ENCODE assay signal across 2 cellular contexts in the genomic region with DNA sequence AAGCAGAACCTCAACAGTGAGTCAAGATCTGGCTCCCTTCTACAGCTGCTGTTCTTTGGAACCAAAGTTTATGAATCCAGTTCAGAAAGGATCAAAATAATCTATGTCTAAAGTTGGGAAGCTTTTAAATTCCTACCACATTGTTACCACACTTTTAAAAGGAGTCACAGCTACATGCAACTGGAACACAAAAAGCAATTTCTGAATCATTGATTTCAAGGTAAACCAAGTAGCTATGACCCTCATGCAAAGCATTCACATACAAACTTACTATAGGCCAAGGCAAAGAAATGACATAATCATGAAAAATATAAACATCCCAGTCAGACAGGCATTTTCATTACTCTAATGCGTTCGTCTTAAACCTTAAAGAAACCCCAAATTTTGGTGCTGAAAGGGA.
TF ChIP-seq lines count a peak whose summit lies in the region.

No MANE protein-coding gene starts in this region.

TF ChIP-seq in HEK293, 187 proteins besides CTCF, POLR2A, EP300 and RAD21:
- TF ChIP-seq, protein P1, sequence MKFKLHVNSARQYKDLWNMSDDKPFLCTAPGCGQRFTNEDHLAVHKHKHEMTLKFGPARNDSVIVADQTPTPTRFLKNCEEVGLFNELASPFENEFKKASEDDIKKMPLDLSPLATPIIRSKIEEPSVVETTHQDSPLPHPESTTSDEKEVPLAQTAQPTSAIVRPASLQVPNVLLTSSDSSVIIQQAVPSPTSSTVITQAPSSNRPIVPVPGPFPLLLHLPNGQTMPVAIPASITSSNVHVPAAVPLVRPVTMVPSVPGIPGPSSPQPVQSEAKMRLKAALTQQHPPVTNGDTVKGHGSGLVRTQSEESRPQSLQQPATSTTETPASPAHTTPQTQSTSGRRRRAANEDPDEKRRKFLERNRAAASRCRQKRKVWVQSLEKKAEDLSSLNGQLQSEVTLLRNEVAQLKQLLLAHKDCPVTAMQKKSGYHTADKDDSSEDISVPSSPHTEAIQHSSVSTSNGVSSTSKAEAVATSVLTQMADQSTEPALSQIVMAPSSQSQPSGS (tag by site-specific recombination; IDR thresholded peaks at IDR 0.05; ENCODE audit: low read depth), result peak; percentile 73
- TF ChIP-seq ZNF404 (tag by site-specific recombination; IDR thresholded peaks at IDR 0.05) (no peak), ZNF626 (tag by site-specific recombination; IDR thresholded peaks at IDR 0.05) (no peak)
- TF ChIP-seq, protein P2, sequence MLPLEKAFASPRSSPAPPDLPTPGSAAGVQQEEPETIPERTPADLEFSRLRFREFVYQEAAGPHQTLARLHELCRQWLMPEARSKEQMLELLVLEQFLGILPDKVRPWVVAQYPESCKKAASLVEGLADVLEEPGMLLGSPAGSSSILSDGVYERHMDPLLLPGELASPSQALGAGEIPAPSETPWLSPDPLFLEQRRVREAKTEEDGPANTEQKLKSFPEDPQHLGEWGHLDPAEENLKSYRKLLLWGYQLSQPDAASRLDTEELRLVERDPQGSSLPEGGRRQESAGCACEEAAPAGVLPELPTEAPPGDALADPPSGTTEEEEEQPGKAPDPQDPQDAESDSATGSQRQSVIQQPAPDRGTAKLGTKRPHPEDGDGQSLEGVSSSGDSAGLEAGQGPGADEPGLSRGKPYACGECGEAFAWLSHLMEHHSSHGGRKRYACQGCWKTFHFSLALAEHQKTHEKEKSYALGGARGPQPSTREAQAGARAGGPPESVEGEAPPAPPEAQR (tag by site-specific recombination; IDR thresholded peaks at IDR 0.05), result no peak

TF ChIP-seq in HepG2, 621 proteins besides CTCF, POLR2A, EP300 and RAD21:
- TF ChIP-seq, protein P3, sequence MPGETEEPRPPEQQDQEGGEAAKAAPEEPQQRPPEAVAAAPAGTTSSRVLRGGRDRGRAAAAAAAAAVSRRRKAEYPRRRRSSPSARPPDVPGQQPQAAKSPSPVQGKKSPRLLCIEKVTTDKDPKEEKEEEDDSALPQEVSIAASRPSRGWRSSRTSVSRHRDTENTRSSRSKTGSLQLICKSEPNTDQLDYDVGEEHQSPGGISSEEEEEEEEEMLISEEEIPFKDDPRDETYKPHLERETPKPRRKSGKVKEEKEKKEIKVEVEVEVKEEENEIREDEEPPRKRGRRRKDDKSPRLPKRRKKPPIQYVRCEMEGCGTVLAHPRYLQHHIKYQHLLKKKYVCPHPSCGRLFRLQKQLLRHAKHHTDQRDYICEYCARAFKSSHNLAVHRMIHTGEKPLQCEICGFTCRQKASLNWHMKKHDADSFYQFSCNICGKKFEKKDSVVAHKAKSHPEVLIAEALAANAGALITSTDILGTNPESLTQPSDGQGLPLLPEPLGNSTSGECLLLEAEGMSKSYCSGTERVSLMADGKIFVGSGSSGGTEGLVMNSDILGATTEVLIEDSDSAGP (CRISPR knock-in tag; IDR thresholded peaks at IDR 0.05; ENCODE audit: borderline replicate concordance), result no peak
- TF ChIP-seq CBFB (CRISPR knock-in tag; IDR thresholded peaks at IDR 0.05), result no peak
- TF ChIP-seq FOXJ3 (CRISPR knock-in tag; IDR thresholded peaks at IDR 0.05; ENCODE audit: borderline replicate concordance), result no peak
- TF ChIP-seq, protein P4, sequence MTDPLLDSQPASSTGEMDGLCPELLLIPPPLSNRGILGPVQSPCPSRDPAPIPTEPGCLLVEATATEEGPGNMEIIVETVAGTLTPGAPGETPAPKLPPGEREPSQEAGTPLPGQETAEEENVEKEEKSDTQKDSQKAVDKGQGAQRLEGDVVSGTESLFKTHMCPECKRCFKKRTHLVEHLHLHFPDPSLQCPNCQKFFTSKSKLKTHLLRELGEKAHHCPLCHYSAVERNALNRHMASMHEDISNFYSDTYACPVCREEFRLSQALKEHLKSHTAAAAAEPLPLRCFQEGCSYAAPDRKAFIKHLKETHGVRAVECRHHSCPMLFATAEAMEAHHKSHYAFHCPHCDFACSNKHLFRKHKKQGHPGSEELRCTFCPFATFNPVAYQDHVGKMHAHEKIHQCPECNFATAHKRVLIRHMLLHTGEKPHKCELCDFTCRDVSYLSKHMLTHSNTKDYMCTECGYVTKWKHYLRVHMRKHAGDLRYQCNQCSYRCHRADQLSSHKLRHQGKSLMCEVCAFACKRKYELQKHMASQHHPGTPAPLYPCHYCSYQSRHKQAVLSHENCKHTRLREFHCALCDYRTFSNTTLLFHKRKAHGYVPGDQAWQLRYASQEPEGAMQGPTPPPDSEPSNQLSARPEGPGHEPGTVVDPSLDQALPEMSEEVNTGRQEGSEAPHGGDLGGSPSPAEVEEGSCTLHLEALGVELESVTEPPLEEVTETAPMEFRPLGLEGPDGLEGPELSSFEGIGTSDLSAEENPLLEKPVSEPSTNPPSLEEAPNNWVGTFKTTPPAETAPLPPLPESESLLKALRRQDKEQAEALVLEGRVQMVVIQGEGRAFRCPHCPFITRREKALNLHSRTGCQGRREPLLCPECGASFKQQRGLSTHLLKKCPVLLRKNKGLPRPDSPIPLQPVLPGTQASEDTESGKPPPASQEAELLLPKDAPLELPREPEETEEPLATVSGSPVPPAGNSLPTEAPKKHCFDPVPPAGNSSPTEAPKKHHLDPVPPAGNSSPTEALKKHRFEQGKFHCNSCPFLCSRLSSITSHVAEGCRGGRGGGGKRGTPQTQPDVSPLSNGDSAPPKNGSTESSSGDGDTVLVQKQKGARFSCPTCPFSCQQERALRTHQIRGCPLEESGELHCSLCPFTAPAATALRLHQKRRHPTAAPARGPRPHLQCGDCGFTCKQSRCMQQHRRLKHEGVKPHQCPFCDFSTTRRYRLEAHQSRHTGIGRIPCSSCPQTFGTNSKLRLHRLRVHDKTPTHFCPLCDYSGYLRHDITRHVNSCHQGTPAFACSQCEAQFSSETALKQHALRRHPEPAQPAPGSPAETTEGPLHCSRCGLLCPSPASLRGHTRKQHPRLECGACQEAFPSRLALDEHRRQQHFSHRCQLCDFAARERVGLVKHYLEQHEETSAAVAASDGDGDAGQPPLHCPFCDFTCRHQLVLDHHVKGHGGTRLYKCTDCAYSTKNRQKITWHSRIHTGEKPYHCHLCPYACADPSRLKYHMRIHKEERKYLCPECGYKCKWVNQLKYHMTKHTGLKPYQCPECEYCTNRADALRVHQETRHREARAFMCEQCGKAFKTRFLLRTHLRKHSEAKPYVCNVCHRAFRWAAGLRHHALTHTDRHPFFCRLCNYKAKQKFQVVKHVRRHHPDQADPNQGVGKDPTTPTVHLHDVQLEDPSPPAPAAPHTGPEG (CRISPR knock-in tag; IDR thresholded peaks at IDR 0.05), result no peak
- TF ChIP-seq, protein P5, sequence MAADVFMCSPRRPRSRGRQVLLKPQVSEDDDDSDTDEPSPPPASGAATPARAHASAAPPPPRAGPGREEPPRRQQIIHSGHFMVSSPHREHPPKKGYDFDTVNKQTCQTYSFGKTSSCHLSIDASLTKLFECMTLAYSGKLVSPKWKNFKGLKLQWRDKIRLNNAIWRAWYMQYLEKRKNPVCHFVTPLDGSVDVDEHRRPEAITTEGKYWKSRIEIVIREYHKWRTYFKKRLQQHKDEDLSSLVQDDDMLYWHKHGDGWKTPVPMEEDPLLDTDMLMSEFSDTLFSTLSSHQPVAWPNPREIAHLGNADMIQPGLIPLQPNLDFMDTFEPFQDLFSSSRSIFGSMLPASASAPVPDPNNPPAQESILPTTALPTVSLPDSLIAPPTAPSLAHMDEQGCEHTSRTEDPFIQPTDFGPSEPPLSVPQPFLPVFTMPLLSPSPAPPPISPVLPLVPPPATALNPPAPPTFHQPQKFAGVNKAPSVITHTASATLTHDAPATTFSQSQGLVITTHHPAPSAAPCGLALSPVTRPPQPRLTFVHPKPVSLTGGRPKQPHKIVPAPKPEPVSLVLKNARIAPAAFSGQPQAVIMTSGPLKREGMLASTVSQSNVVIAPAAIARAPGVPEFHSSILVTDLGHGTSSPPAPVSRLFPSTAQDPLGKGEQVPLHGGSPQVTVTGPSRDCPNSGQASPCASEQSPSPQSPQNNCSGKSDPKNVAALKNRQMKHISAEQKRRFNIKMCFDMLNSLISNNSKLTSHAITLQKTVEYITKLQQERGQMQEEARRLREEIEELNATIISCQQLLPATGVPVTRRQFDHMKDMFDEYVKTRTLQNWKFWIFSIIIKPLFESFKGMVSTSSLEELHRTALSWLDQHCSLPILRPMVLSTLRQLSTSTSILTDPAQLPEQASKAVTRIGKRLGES (CRISPR knock-in tag; IDR thresholded peaks at IDR 0.05; ENCODE audit: borderline replicate concordance), result no peak
- no peak for TF ChIP-seq MIER2 (CRISPR knock-in tag; IDR thresholded peaks at IDR 0.05)
- TF ChIP-seq PRMT3 (CRISPR knock-in tag; IDR thresholded peaks at IDR 0.05; ENCODE audit: borderline replicate concordance, low read depth), result no peak
- TF ChIP-seq PLRG1 (conservative IDR thresholded peaks at IDR 0.05), result no peak
- TF ChIP-seq NFIC (IDR thresholded peaks at IDR 0.05; ENCODE audit: low read length), result no peak
- no peak for TF ChIP-seq RXRA (CRISPR knock-in tag; IDR thresholded peaks at IDR 0.05)
- no peak for TF ChIP-seq JUNB (CRISPR knock-in tag; IDR thresholded peaks at IDR 0.05; ENCODE audit: borderline replicate concordance)
- no peak for TF ChIP-seq ZNF256 (CRISPR knock-in tag; conservative IDR thresholded peaks at IDR 0.05)
- no peak for TF ChIP-seq CHD4 (IDR thresholded peaks at IDR 0.05; ENCODE audit: borderline replicate concordance, low read length)
- TF ChIP-seq KLF11 (CRISPR knock-in tag; IDR thresholded peaks at IDR 0.05), result no peak
- TF ChIP-seq MLLT10 (CRISPR knock-in tag; IDR thresholded peaks at IDR 0.05), result no peak
- TF ChIP-seq ONECUT2 (CRISPR knock-in tag; IDR thresholded peaks at IDR 0.05), result no peak
- no peak for TF ChIP-seq ZNF431 (CRISPR knock-in tag; IDR thresholded peaks at IDR 0.05; ENCODE audit: borderline replicate concordance, low read depth)
- TF ChIP-seq IKZF1 (IDR thresholded peaks at IDR 0.05), result no peak
